8 cellular contexts compared by ENCODE assay signal in the genomic region with DNA sequence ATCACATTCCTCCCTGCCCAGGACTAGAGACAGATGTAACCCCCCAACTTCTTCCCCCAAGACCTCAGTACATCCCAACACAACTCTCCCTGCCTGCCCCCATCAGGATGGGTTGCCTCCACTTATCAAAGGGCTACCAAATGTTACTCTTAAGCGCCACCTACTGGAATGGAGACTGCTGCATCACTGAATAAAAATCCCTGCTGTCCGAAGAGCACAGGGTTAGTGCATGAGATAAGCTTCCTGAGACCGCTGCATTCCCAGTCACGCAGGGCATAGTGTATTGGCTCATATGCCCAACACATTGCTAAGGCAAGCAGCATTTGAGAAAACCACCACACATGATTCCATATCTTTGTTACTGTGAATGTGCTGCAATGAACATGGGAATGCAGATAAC.
DNase-seq lines count a peak whose midpoint lies in the region; ATAC-seq and TF ChIP-seq lines count a peak whose summit lies in the region.

No MANE protein-coding gene starts in this region.

- intact Hi-C loops in transverse colon (cut with DNase I; ENCODE audit: low total_unique reads): no loop called here

- no peaks in the 10 kb centered on the region for H4K20me1 ChIP-seq in DOHH2 (ENCODE audit: control insufficient read depth, insufficient read depth, low read depth, low read length)

- H3K4me1 ChIP-seq in DOHH2 (ENCODE audit: control insufficient read depth, low read length): no peaks in the 10 kb centered on the region
- H3K4me1 ChIP-seq in HAP-1: no peaks in the 10 kb centered on the region
- peaks cover 6% of the 10 kb centered on the region for H3K4me1 ChIP-seq in RWPE2 (ENCODE audit: insufficient read depth, poor library complexity, severe bottlenecking)
- no peaks in the 10 kb centered on the region for H3K4me1 ChIP-seq in transverse colon

- no peaks in the 10 kb centered on the region for H3K27me3 Mint-ChIP-seq in natural killer cell treated with Interleukin-12 subunit alpha and Interleukin-12 subunit beta and Interleukin-15 and Interleukin-18, amount 100 ng/mL, for 72 hours

- H3K9me3 ChIP-seq in DOHH2 (ENCODE audit: control insufficient read depth, insufficient read depth, low read length) (no peaks in the 10 kb centered on the region), HAP-1 (no peaks in the 10 kb centered on the region), RWPE2 (ENCODE audit: severe bottlenecking) (no peaks in the 10 kb centered on the region), transverse colon (no peaks in the 10 kb centered on the region)

- no peak overlapping the region for H3K4me2 ChIP-seq in DOHH2 (ENCODE audit: low read length)

- H3K36me3 ChIP-seq in DOHH2 (ENCODE audit: control insufficient read depth, low read length): no peaks in the 10 kb centered on the region
- no peaks in the 10 kb centered on the region for H3K36me3 ChIP-seq in HAP-1 (replicated peaks)
- H3K36me3 ChIP-seq in RWPE2 (ENCODE audit: low read depth): no peaks in the 10 kb centered on the region
- H3K36me3 ChIP-seq in transverse colon: no peaks in the 10 kb centered on the region

- no peaks in the 10 kb centered on the region for H3K27me3 ChIP-seq in DOHH2 (ENCODE audit: control insufficient read depth, low read length)
- H3K27me3 ChIP-seq in HAP-1 (ENCODE audit: low read depth): no peaks in the 10 kb centered on the region
- H3K27me3 ChIP-seq in RWPE2 (ENCODE audit: insufficient read depth, poor library complexity, severe bottlenecking): no peaks in the 10 kb centered on the region
- H3K27me3 ChIP-seq in transverse colon: no peaks in the 10 kb centered on the region

- no peak overlapping the region for H3K4me3 Mint-ChIP-seq in natural killer cell treated with Interleukin-12 subunit alpha and Interleukin-12 subunit beta and Interleukin-15 and Interleukin-18, amount 100 ng/mL, for 72 hours

- H3K36me3 Mint-ChIP-seq in natural killer cell treated with Interleukin-12 subunit alpha and Interleukin-12 subunit beta and Interleukin-15 and Interleukin-18, amount 100 ng/mL, for 72 hours: no peaks in the 10 kb centered on the region

- DNase-seq in HAP-1 (ENCODE audit: low spot score in 2 of 2) (peak; percentile 29 to 58), RWPE2 (ENCODE audit: low spot score) (no peak), inferior parietal cortex (ENCODE audit: extremely low spot score) (peak; percentile 3), transverse colon (no peak)
- no peak for DNase-seq in natural killer cell treated with Interleukin-12 subunit alpha and Interleukin-12 subunit beta and Interleukin-15 and Interleukin-18, amount 100 ng/mL, for 72 hours (ENCODE audit: low spot score)
- no peak for DNase-seq in activated CD4-positive, CD25-positive, alpha-beta regulatory T cell (lab: John Stamatoyannopoulos, UW)
- DNase-seq in activated effector memory CD4-positive, alpha-beta T cell treated with Interleukin-2 at 50 U/mL for 16 hours: no peak

- TF ChIP-seq CTCF in DOHH2 (IDR thresholded peaks at IDR 0.05; ENCODE audit: low read depth, low read length, poor library complexity, severe bottlenecking) (peak; percentile 48), RWPE2 (IDR thresholded peaks at IDR 0.05; ENCODE audit: poor library complexity, severe bottlenecking) (peak; percentile 19), transverse colon (IDR thresholded peaks at IDR 0.05) (no peak)

- H3K27ac Mint-ChIP-seq in natural killer cell treated with Interleukin-12 subunit alpha and Interleukin-12 subunit beta and Interleukin-15 and Interleukin-18, amount 100 ng/mL, for 72 hours: no peak overlapping the region

- no peaks in the 10 kb centered on the region for H3K9me2 ChIP-seq in DOHH2 (replicated peaks; ENCODE audit: control insufficient read depth, low read length)

- no peak for TF ChIP-seq EP300 in transverse colon (IDR thresholded peaks at IDR 0.05; ENCODE audit: low read depth)

- ATAC-seq in RWPE2 (ENCODE audit: low read depth): no peak
- no peak for ATAC-seq in natural killer cell treated with Interleukin-12 subunit alpha and Interleukin-12 subunit beta and Interleukin-15 and Interleukin-18, amount 100 ng/mL, for 72 hours

- 54% methylated on average over 4 of the region's 4 CpGs; no CpG with 5 or more reads in 1 of the 2 donors for WGBS in transverse colon (ENCODE audit: low coverage in 1 of 2), 2 donors

- no peaks in the 10 kb centered on the region for H3F3A ChIP-seq in DOHH2 (ENCODE audit: control insufficient read depth, insufficient read depth)

- TF ChIP-seq POLR2A in transverse colon (IDR thresholded peaks at IDR 0.05): no peak

- H3K27ac ChIP-seq in DOHH2 (ENCODE audit: low read depth, low read length) (no peak overlapping the region), RWPE2 (ENCODE audit: poor library complexity, severe bottlenecking) (no peak overlapping the region), transverse colon (no peak overlapping the region)

- no peaks in the 10 kb centered on the region for H3K79me2 ChIP-seq in DOHH2 (ENCODE audit: control insufficient read depth, low read length)

- no peaks in the 10 kb centered on the region for H3K9me3 Mint-ChIP-seq in natural killer cell treated with Interleukin-12 subunit alpha and Interleukin-12 subunit beta and Interleukin-15 and Interleukin-18, amount 100 ng/mL, for 72 hours

- H3K4me3 ChIP-seq in DOHH2 (ENCODE audit: low read length) (no peak overlapping the region), HAP-1 (no peak overlapping the region), RWPE2 (ENCODE audit: severe bottlenecking) (no peak overlapping the region), transverse colon (no peak overlapping the region)

- in situ Hi-C loops in HAP-1 (cut with MboI; ENCODE audit: low sequenced_read_pairs) (no loop called here), transverse colon (cut with MboI; ENCODE audit: low pct_ligation_motif_present in 1 of 4, low pct_unique_long_range_greater_than_20kb in 1 of 4, low sequenced_read_pairs in 3 of 4) (no loop called here)

- no peaks in the 10 kb centered on the region for H3K4me1 Mint-ChIP-seq in natural killer cell treated with Interleukin-12 subunit alpha and Interleukin-12 subunit beta and Interleukin-15 and Interleukin-18, amount 100 ng/mL, for 72 hours (ENCODE audit: low read depth in 2 of 2)

Comparison
In these comparisons a context has a peak if more than half of its experiments do, and no peak if none do; other contexts are left out.
1. CTCF ChIP-seq: peak in DOHH2 (single experiment) and RWPE2 (single experiment); none in transverse colon (0 of 5).
2. DNase-seq: peak in HAP-1 (2 of 2) and inferior parietal cortex (single experiment); none in RWPE2 (single experiment), natural killer cell treated with Interleukin-12 subunit alpha and Interleukin-12 subunit beta and Interleukin-15 and Interleukin-18, amount 100 ng/mL, for 72 hours (single experiment), activated CD4-positive, CD25-positive, alpha-beta regulatory T cell (0 of 4), transverse colon (single experiment) and activated effector memory CD4-positive, alpha-beta T cell treated with Interleukin-2 at 50 U/mL for 16 hours (single experiment).